Comparison of ENCODE assay signal across 15 cellular contexts in genomic region chr10:11783558-11783865, GRCh38. TPM values are rescaled to one million over a fixed set of nuclear protein-coding genes. Genes with fewer than 3 reads are reported as not detected.
DNase-seq lines count a peak whose midpoint lies in the region; ATAC-seq and TF ChIP-seq lines count a peak whose summit lies in the region.
"Had no signal": no experiment of that assay in that cellular context is flagged by ENCODE, and none has a peak within 500 bp of the region (broad histone marks: within the 10 kb centered on the region; RNA-seq: fewer than 3 reads in every experiment).

No MANE protein-coding gene starts in this region.

- H3K9me3 ChIP-seq in RWPE2 (ENCODE audit: severe bottlenecking), result no peaks in the 10 kb centered on the region
- H3K9me3 ChIP-seq in mesenchymal stem cell (ENCODE audit: control insufficient read depth, low read length), result no peaks in the 10 kb centered on the region
- H3K9me3 ChIP-seq: Caco-2 had no signal

- H3K9me3 Mint-ChIP-seq in GM23338, result peaks cover 2% of the 10 kb centered on the region; the same call in 1 of the 3 replicates
- H3K9me3 Mint-ChIP-seq: CD4-positive, alpha-beta T cell; IgD-negative memory B cell had no signal

- no peak overlapping the region for H3K9ac ChIP-seq in mesenchymal stem cell (ENCODE audit: low read length)

- no peaks in the 10 kb centered on the region for H4K20me1 ChIP-seq in GM23338 (replicated peaks; ENCODE audit: insufficient read depth)

- H2BK15ac ChIP-seq in mesenchymal stem cell (ENCODE audit: low read depth, poor library complexity, severe bottlenecking), result no peak overlapping the region

- peaks cover 2% of the 10 kb centered on the region for H3K27me3 Mint-ChIP-seq in GM23338 (ENCODE audit: insufficient read depth, low read depth, poor library complexity)
- H3K27me3 Mint-ChIP-seq: CD4-positive, alpha-beta T cell had no signal

- no peaks in the 10 kb centered on the region for H3K79me2 ChIP-seq in GM23338 (replicated peaks; ENCODE audit: insufficient read depth)

- H3F3A ChIP-seq in GM23338 (replicated peaks; ENCODE audit: low read depth), result no peaks in the 10 kb centered on the region

- H2BK5ac ChIP-seq in mesenchymal stem cell (ENCODE audit: low read depth, low read length, poor library complexity, severe bottlenecking), result peak overlapping the region; percentile 12

- H3K36me3 ChIP-seq in GM23338 (ENCODE audit: insufficient read depth) (no peaks in the 10 kb centered on the region), RWPE2 (ENCODE audit: low read depth) (no peaks in the 10 kb centered on the region), mesenchymal stem cell (ENCODE audit: control insufficient read depth in 1 of 2, insufficient read depth in 2 of 2, low read depth in 1 of 2, low read length in 2 of 2) (no peaks in the 10 kb centered on the region)

- H3K23ac ChIP-seq in mesenchymal stem cell (ENCODE audit: low read length in 2 of 2), result no peak overlapping the region

- H3K4me1 Mint-ChIP-seq in GM23338, result peaks cover 6% of the 10 kb centered on the region; the same call in 1 of the 3 replicates

- H2AK5ac ChIP-seq in mesenchymal stem cell (ENCODE audit: low read length, severe bottlenecking), result no peak overlapping the region

- no peaks in the 10 kb centered on the region for H3K79me1 ChIP-seq in mesenchymal stem cell (replicated peaks; ENCODE audit: low read length, poor library complexity, severe bottlenecking)

- H4K91ac ChIP-seq in mesenchymal stem cell (ENCODE audit: low read length), result no peak overlapping the region

- no peak overlapping the region for H3K14ac ChIP-seq in mesenchymal stem cell (ENCODE audit: low read length in 2 of 2)

- TF ChIP-seq CTCF in GM23338 (conservative IDR thresholded peaks at IDR 0.05; ENCODE audit: low read depth in 2 of 2) (no peak), RWPE2 (IDR thresholded peaks at IDR 0.05; ENCODE audit: poor library complexity, severe bottlenecking) (no peak), epithelial cell of esophagus (IDR thresholded peaks at IDR 0.05; ENCODE audit: insufficient read depth, low read depth, low read length, missing control alignments) (no peak)

- no peak overlapping the region for H3K27ac ChIP-seq in GM23338 (ENCODE audit: low read depth)
- peak overlapping the region; percentile 45 for H3K27ac ChIP-seq in RWPE2 (ENCODE audit: poor library complexity, severe bottlenecking)
- no peak overlapping the region for H3K27ac ChIP-seq in mesenchymal stem cell (ENCODE audit: low read length, poor library complexity, severe bottlenecking)

- H2AFZ ChIP-seq in GM23338 (no peak overlapping the region), mesenchymal stem cell (ENCODE audit: low read depth, low read length) (no peak overlapping the region)

- H2BK12ac ChIP-seq in mesenchymal stem cell (ENCODE audit: low read length in 2 of 2), result no peak overlapping the region

- peak overlapping the region; percentile 61; the same call in 1 of the 2 replicates for H3K27ac Mint-ChIP-seq in GM23338
- H3K27ac Mint-ChIP-seq: CD4-positive, alpha-beta T cell; IgD-negative memory B cell had no signal

- no peak overlapping the region for H3K4ac ChIP-seq in mesenchymal stem cell (ENCODE audit: low read depth in 1 of 2, low read length in 2 of 2)

- 79% methylated on average over 7 of the region's 7 CpGs for WGBS in mesenchymal stem cell

- no peaks in the 10 kb centered on the region for H3K4me1 ChIP-seq in GM23338 (ENCODE audit: insufficient read depth)
- H3K4me1 ChIP-seq in RWPE2 (ENCODE audit: insufficient read depth, poor library complexity, severe bottlenecking), result peaks cover 7% of the 10 kb centered on the region
- H3K4me1 ChIP-seq in mesenchymal stem cell (ENCODE audit: control insufficient read depth, insufficient read depth, low read depth, low read length), result no peaks in the 10 kb centered on the region

- H4K8ac ChIP-seq in mesenchymal stem cell (ENCODE audit: low read length), result no peak overlapping the region

- H3K27me3 ChIP-seq in GM23338 (ENCODE audit: insufficient read depth), result no peaks in the 10 kb centered on the region
- no peaks in the 10 kb centered on the region for H3K27me3 ChIP-seq in RWPE2 (ENCODE audit: insufficient read depth, poor library complexity, severe bottlenecking)
- peaks cover 0 to 37% of the 10 kb centered on the region in 2 experiments for H3K27me3 ChIP-seq in mesenchymal stem cell (ENCODE audit: control insufficient read depth in 1 of 2, insufficient read depth in 1 of 2, low read length in 2 of 2)

- no peaks in the 10 kb centered on the region for H3K9me2 ChIP-seq in GM23338 (ENCODE audit: insufficient read depth)

- no peak overlapping the region for H2BK120ac ChIP-seq in mesenchymal stem cell (ENCODE audit: low read depth, low read length)

- ATAC-seq in GM23338 (no peak), RWPE2 (ENCODE audit: low read depth) (peak; percentile 83), GM21529 (IDR thresholded peaks at IDR 0.05; ENCODE audit: unreplicated experiment) (no peak), HG03342 (IDR thresholded peaks at IDR 0.05; ENCODE audit: unreplicated experiment) (no peak), GM18519 (IDR thresholded peaks at IDR 0.05; ENCODE audit: low FRiP score, unreplicated experiment) (no peak), HG02571 (IDR thresholded peaks at IDR 0.05; ENCODE audit: unreplicated experiment) (no peak)

- H3K18ac ChIP-seq in mesenchymal stem cell (ENCODE audit: low read depth in 1 of 2, low read length in 2 of 2), result no peak overlapping the region

- no peaks in the 10 kb centered on the region for H3K36me3 Mint-ChIP-seq in GM23338 (ENCODE audit: low read depth)

- H3K4me3 ChIP-seq in GM23338 (no peak overlapping the region), RWPE2 (ENCODE audit: severe bottlenecking) (no peak overlapping the region), epithelial cell of esophagus (ENCODE audit: low read length) (no peak overlapping the region), mesenchymal stem cell (ENCODE audit: insufficient read depth in 1 of 2, low read depth in 1 of 2, low read length in 2 of 2) (no peak overlapping the region)
- H3K4me3 ChIP-seq: GM12878 had no signal

- DNase-seq in GM23338 (ENCODE audit: low spot score) (no peak), RWPE2 (ENCODE audit: low spot score) (peak; percentile 25), epithelial cell of esophagus (ENCODE audit: low read depth) (peak; percentile 78), mesenchymal stem cell (no peak)
- DNase-seq: CD4-positive, alpha-beta T cell; NCI-H1105; NCI-H510A; SIG-M5 had no signal

- H3K4me3 Mint-ChIP-seq in GM23338, result no peak overlapping the region
- H3K4me3 Mint-ChIP-seq: CD4-positive, alpha-beta T cell; IgD-negative memory B cell had no signal

- H3K4me2 ChIP-seq in GM23338, result no peak overlapping the region
- H3K4me2 ChIP-seq in mesenchymal stem cell (ENCODE audit: low read length, poor library complexity, severe bottlenecking), result no peak overlapping the region

TF ChIP-seq in GM23338, 12 proteins besides CTCF, POLR2A, EP300 and RAD21 (continues in another document):
- TF ChIP-seq POLR2AphosphoS5 (IDR thresholded peaks at IDR 0.05; ENCODE audit: low read depth) (no peak), CREB1 (CRISPR knock-in tag; IDR thresholded peaks at IDR 0.05; ENCODE audit: low read depth) (no peak), JUNB (IDR thresholded peaks at IDR 0.05; ENCODE audit: unreplicated experiment) (no peak), EZH2 (IDR thresholded peaks at IDR 0.05; ENCODE audit: low read depth, unreplicated experiment) (no peak), NANOG (IDR thresholded peaks at IDR 0.05; ENCODE audit: borderline replicate concordance) (no peak), ZNF114 (CRISPR knock-in tag; IDR thresholded peaks at IDR 0.05) (no peak), ETS1 (IDR thresholded peaks at IDR 0.05) (no peak), EZH2phosphoT487 (IDR thresholded peaks at IDR 0.05; ENCODE audit: unreplicated experiment) (no peak), STAT1 (IDR thresholded peaks at IDR 0.05; ENCODE audit: unreplicated experiment) (no peak), ZNF331 (CRISPR knock-in tag; IDR thresholded peaks at IDR 0.05; ENCODE audit: low read depth) (no peak)

RNA-seq across cellular contexts. Expression of gene PROSER2, which starts 39.6 kb away (rescaled TPM):
- 5.6 and 10.8 TPM in 2 replicates for total RNA-seq in GM23338 (2014; rRNA removed; shearing (Covaris generic))
- 3.7 and 4.2 TPM in 2 replicates for polyA plus RNA-seq in GM23338 (2016; fragmentation: Nextera tagmentation; extraction: Ambion mirVana)
- 1.7 TPM for polyA plus RNA-seq in mesenchymal stem cell (2013, experiment 1 of 2)
- polyA plus RNA-seq in mesenchymal stem cell (2013, experiment 2 of 2), result 2.0 TPM
- polyA plus RNA-seq: IgD-negative memory B cell had no signal

RNA-seq across cellular contexts. Expression of gene ECHDC3, which starts 41.3 kb away (rescaled TPM):
- 48.6 and 50.1 TPM in 2 replicates for total RNA-seq in GM23338 (2014; rRNA removed; shearing (Covaris generic))
- 13.5 and 16.3 TPM in 2 replicates for polyA plus RNA-seq in GM23338 (2016; fragmentation: Nextera tagmentation; extraction: Ambion mirVana)
- 2.7 TPM for polyA plus RNA-seq in mesenchymal stem cell (2013, experiment 1 of 2)
- 2.6 TPM for polyA plus RNA-seq in mesenchymal stem cell (2013, experiment 2 of 2)

Comparison
In these comparisons a context has a peak if more than half of its experiments do, and no peak if none do; other contexts are left out.
1. DNase-seq: peak in RWPE2 (single experiment) and epithelial cell of esophagus (single experiment); none in GM23338 (single experiment) and mesenchymal stem cell (single experiment).